8 cellular contexts compared by ENCODE assay signal in the genomic region with DNA sequence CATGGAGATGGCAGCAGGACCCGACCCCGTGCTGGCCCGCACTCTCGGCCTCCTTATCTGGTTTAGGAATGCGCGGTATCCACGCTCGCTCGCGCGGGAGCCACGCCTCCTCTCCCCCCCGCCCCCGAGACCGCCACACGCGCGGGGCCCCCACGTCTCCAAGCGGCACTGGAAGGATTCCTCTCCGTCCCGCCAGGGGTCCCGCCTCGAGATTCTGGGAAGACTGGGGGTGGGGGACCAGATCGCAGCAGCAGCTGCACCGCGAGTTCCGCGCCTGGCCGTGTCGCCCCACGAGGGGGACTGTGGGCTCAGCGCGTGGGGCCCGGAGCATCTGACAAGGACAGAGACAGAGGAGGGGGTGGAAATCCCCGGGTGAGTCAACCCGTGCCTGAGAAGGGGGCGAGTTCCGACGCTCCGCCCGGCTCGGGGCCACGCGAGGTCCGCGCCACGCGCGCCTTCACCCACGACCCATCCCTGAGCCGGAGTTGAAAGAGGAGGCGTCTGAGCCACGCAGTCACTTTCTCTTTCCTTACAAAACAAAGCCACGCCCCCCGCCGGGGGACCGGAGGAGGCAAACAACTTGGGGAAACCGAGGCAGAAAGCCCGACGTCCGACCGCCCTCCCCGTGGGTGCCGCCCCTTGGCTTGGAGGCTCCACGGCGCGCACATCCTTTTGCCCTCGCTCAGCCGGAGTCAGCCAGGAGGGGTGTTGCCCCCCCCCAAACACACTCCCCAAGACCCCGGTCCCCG. TPM values are rescaled to one million over a fixed set of nuclear protein-coding genes. Genes with fewer than 3 reads are reported as not detected.
A peak's percentile ranks its signal among the peaks of the same experiment; 100 is the strongest.
DNase-seq lines count a peak whose midpoint lies in the region; ATAC-seq and TF ChIP-seq lines count a peak whose summit lies in the region.

No MANE protein-coding gene starts in this region.

- H2AFZ ChIP-seq in mesenchymal stem cell (ENCODE audit: low read depth, low read length): peak overlapping the region; percentile 93

- H4K8ac ChIP-seq in mesenchymal stem cell (ENCODE audit: low read length): peak overlapping the region; percentile 52

- H3K4ac ChIP-seq in mesenchymal stem cell (ENCODE audit: low read depth in 1 of 2, low read length in 2 of 2): peak overlapping the region; percentile 71 to 84

- H3K79me1 ChIP-seq in mesenchymal stem cell (replicated peaks; ENCODE audit: low read length, poor library complexity, severe bottlenecking): peaks cover 12% of the 10 kb centered on the region

- peak overlapping the region; percentile 56 for H3K27ac ChIP-seq in C4-2B
- H3K27ac ChIP-seq in mesenchymal stem cell (ENCODE audit: low read length, poor library complexity, severe bottlenecking): no peak overlapping the region

- peak overlapping the region; percentile 81 for H4K91ac ChIP-seq in mesenchymal stem cell (ENCODE audit: low read length)

- H3K18ac ChIP-seq in mesenchymal stem cell (ENCODE audit: low read depth in 1 of 2, low read length in 2 of 2): peak overlapping the region; percentile 93 to 99

- peak overlapping the region in 1 of 2 experiments; percentile 97 for H3K14ac ChIP-seq in mesenchymal stem cell (ENCODE audit: low read length in 2 of 2)

- 2% methylated on average over 47 of the region's 72 CpGs for WGBS in mesenchymal stem cell

- H3K36me3 ChIP-seq in mesenchymal stem cell (ENCODE audit: control insufficient read depth in 1 of 2, insufficient read depth in 2 of 2, low read depth in 1 of 2, low read length in 2 of 2): no peaks in the 10 kb centered on the region

- H3K23ac ChIP-seq in mesenchymal stem cell (ENCODE audit: low read length in 2 of 2): peak overlapping the region in 1 of 2 experiments; percentile 66

- H3K9me3 ChIP-seq in mesenchymal stem cell (ENCODE audit: control insufficient read depth, low read length): no peaks in the 10 kb centered on the region

- peak overlapping the region; percentile 94 for H3K9ac ChIP-seq in mesenchymal stem cell (ENCODE audit: low read length)

- H2BK5ac ChIP-seq in mesenchymal stem cell (ENCODE audit: low read depth, low read length, poor library complexity, severe bottlenecking): no peak overlapping the region

- peak overlapping the region; percentile 62 to 73 for H2BK12ac ChIP-seq in mesenchymal stem cell (ENCODE audit: low read length in 2 of 2)

- H3K4me2 ChIP-seq in mesenchymal stem cell (ENCODE audit: low read length, poor library complexity, severe bottlenecking): peak overlapping the region; percentile 86

- peak; percentile 58 for DNase-seq in activated CD4-positive, alpha-beta T cell treated with anti-CD3 and anti-CD28 coated beads for 1 hour
- DNase-seq in dedifferentiated amniotic fluid mesenchymal stem cell (ENCODE audit: extremely low spot score): peak; percentile 32
- peak; percentile 56 for DNase-seq in mesenchymal stem cell
- peak; percentile 25 to 34 for DNase-seq in stimulated activated CD8-positive, alpha-beta memory T cell treated with anti-CD3 and anti-CD28 coated beads, Interleukin-15, amount 100 ng/mL, for 48 hours (ENCODE audit: low read depth in 2 of 2)
- no peak for DNase-seq in HK-2 (ENCODE audit: unreplicated experiment)

- no peaks in the 10 kb centered on the region for H3K27me3 ChIP-seq in mesenchymal stem cell (ENCODE audit: control insufficient read depth in 1 of 2, insufficient read depth in 1 of 2, low read length in 2 of 2)

- no peak for TF ChIP-seq CTCF in C4-2B (conservative IDR thresholded peaks at IDR 0.05)

- ATAC-seq in HG03135 (IDR thresholded peaks at IDR 0.05; ENCODE audit: unreplicated experiment): peak; percentile 20
- ATAC-seq in HG02884 (IDR thresholded peaks at IDR 0.05; ENCODE audit: unreplicated experiment): no peak

- H2AK5ac ChIP-seq in mesenchymal stem cell (ENCODE audit: low read length, severe bottlenecking): no peak overlapping the region

- peaks cover 13% of the 10 kb centered on the region for H3K4me1 ChIP-seq in mesenchymal stem cell (ENCODE audit: control insufficient read depth, insufficient read depth, low read depth, low read length)

- peak overlapping the region; percentile 85 to 93 for H3K4me3 ChIP-seq in mesenchymal stem cell (ENCODE audit: insufficient read depth in 1 of 2, low read depth in 1 of 2, low read length in 2 of 2)

- peak overlapping the region; percentile 96 for H2BK15ac ChIP-seq in mesenchymal stem cell (ENCODE audit: low read depth, poor library complexity, severe bottlenecking)

- peak overlapping the region; percentile 87 for H2BK120ac ChIP-seq in mesenchymal stem cell (ENCODE audit: low read depth, low read length)

RNA-seq across cellular contexts. Expression of gene S1PR2, which starts 0.8 kb away (rescaled TPM):
- 8.7 TPM for polyA plus RNA-seq in mesenchymal stem cell (2013, experiment 1 of 2)
- 8.2 TPM for polyA plus RNA-seq in mesenchymal stem cell (2013, experiment 2 of 2)

RNA-seq across cellular contexts. Expression of gene MRPL4, which starts 21.7 kb away (rescaled TPM):
- 38.3 TPM for polyA plus RNA-seq in mesenchymal stem cell (2013, experiment 1 of 2)
- polyA plus RNA-seq in mesenchymal stem cell (2013, experiment 2 of 2): 39.0 TPM

RNA-seq across cellular contexts. Expression of gene DNMT1, which starts 35.6 kb away (rescaled TPM):
- 37.1 TPM for polyA plus RNA-seq in mesenchymal stem cell (2013, experiment 1 of 2)
- 34.8 TPM for polyA plus RNA-seq in mesenchymal stem cell (2013, experiment 2 of 2)

RNA-seq across cellular contexts. Expression of gene ICAM1, which starts 40.6 kb away (rescaled TPM):
- polyA plus RNA-seq in mesenchymal stem cell (2013, experiment 1 of 2): 73.0 TPM
- polyA plus RNA-seq in mesenchymal stem cell (2013, experiment 2 of 2): 70.2 TPM

RNA-seq across cellular contexts. Expression of gene ICAM4, which starts 56.4 kb away (rescaled TPM):
- polyA plus RNA-seq in mesenchymal stem cell (2013, experiment 1 of 2): 1.4 TPM
- polyA plus RNA-seq in mesenchymal stem cell (2013, experiment 2 of 2): 1.0 TPM
